9 cellular contexts compared by ENCODE assay signal in the genomic region with DNA sequence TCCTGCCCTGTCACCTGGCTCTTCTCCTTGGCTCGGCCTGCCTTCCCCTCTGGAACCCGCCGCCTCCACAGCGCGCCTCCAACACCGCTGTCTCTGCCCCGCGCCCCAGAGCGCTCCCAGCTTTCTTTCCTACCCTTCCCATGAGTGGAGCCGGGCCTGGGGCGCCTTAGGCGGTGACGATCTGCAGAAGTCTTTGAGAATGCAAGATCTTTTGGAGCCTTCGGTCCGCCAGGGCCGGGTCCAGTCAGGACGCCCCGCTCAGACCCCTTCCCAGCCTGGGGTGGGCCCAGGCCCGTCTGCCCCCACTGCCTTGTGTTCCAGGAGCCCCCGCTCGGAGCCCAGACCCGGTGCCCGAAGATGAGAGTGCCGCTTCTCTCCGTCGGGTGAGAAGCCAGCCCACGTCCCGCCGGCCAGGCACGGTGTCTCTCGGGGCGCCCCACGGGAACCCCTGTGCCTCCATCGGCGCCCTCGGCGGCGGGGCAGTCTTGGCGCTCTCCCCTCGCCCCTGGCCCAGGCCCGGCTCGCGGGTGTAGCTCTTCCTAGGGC. TPM values are rescaled to one million over a fixed set of nuclear protein-coding genes. Genes with fewer than 3 reads are reported as not detected.
DNase-seq lines count a peak whose midpoint lies in the region; ATAC-seq and TF ChIP-seq lines count a peak whose summit lies in the region.
"Had no signal": no experiment of that assay in that cellular context is flagged by ENCODE, and none has a peak within 500 bp of the region (broad histone marks: within the 10 kb centered on the region; RNA-seq: fewer than 3 reads in every experiment).

No MANE protein-coding gene starts in this region.

- no CpG with 5 or more reads among the region's 43 CpGs for WGBS in iPS DF 6.9 (ENCODE audit: insufficient coverage, insufficient read length)
- WGBS in prostate gland: 6% methylated on average over 34 of the region's 43 CpGs

- H3K27me3 ChIP-seq in CD8-positive, alpha-beta T cell (ENCODE audit: insufficient read depth, low read length): peaks cover 27% of the 10 kb centered on the region
- H3K27me3 ChIP-seq in iPS DF 6.9 (ENCODE audit: control insufficient read depth, insufficient read depth, low read length): peaks cover 29% of the 10 kb centered on the region
- peaks cover 29% of the 10 kb centered on the region for H3K27me3 ChIP-seq in prostate gland (replicated peaks; ENCODE audit: insufficient read depth)

- H3K9me3 ChIP-seq in CD8-positive, alpha-beta T cell (ENCODE audit: low read length): no peaks in the 10 kb centered on the region
- H3K9me3 ChIP-seq in iPS DF 6.9 (ENCODE audit: control insufficient read depth, insufficient read depth, low read length) (no peaks in the 10 kb centered on the region), prostate gland (no peaks in the 10 kb centered on the region)

- TF ChIP-seq CTCF in CD8-positive, alpha-beta T cell (IDR thresholded peaks at IDR 0.05): no peak
- TF ChIP-seq CTCF in prostate gland (IDR thresholded peaks at IDR 0.05): no peak
- no peak for TF ChIP-seq CTCF in GM13977 (IDR thresholded peaks at IDR 0.05; ENCODE audit: extremely low read depth, insufficient read depth, missing control alignments)

- H3K36me3 Mint-ChIP-seq in CD8-positive, alpha-beta T cell: no peaks in the 10 kb centered on the region
- peaks cover 0 to 3% of the 10 kb centered on the region in 2 donors for H3K36me3 Mint-ChIP-seq in activated T-cell treated with anti-CD3 and anti-CD28 coated beads, Interleukin-2, amount 50 U/mL, for 72 hours (ENCODE audit: insufficient read depth in 2 of 2)

- no peaks in the 10 kb centered on the region for H3K36me3 ChIP-seq in CD8-positive, alpha-beta T cell (ENCODE audit: insufficient read depth, low read length)
- H3K36me3 ChIP-seq in iPS DF 6.9 (ENCODE audit: control insufficient read depth, insufficient read depth, low read length) (no peaks in the 10 kb centered on the region), prostate gland (no peaks in the 10 kb centered on the region)

- no peaks in the 10 kb centered on the region for H3K9me3 Mint-ChIP-seq in CD8-positive, alpha-beta T cell
- H3K9me3 Mint-ChIP-seq in activated T-cell treated with anti-CD3 and anti-CD28 coated beads, Interleukin-2, amount 50 U/mL, for 72 hours: no peaks in the 10 kb centered on the region

- ATAC-seq in CD8-positive, alpha-beta T cell: no peak
- peak; percentile 28 to 31 for ATAC-seq in activated T-cell treated with anti-CD3 and anti-CD28 coated beads, Interleukin-2, amount 50 U/mL, for 72 hours (replicated peaks in 1 of 2)
- ATAC-seq in HG03354 (IDR thresholded peaks at IDR 0.05; ENCODE audit: poor library complexity, severe bottlenecking, unreplicated experiment): no peak
- no peak for ATAC-seq in GM18870 (IDR thresholded peaks at IDR 0.05; ENCODE audit: unreplicated experiment)

- H3K27me3 Mint-ChIP-seq in CD8-positive, alpha-beta T cell (ENCODE audit: low read depth): peaks cover 65% of the 10 kb centered on the region
- peaks cover 86% of the 10 kb centered on the region for H3K27me3 Mint-ChIP-seq in activated T-cell treated with anti-CD3 and anti-CD28 coated beads, Interleukin-2, amount 50 U/mL, for 72 hours (ENCODE audit: low read depth)

- H3K4me3 ChIP-seq in CD8-positive, alpha-beta T cell (ENCODE audit: low read depth, low read length): peak overlapping the region; percentile 45
- H3K4me3 ChIP-seq in iPS DF 6.9 (ENCODE audit: low read length) (peak overlapping the region; percentile 40; the same call in 1 of the 2 replicates), prostate gland (peak overlapping the region; percentile 16 to 22)

- CTCF ChIA-PET in CD8-positive, alpha-beta T cell (lab: Charles Lee): no interaction called here

- POLR2A ChIA-PET in CD8-positive, alpha-beta T cell (lab: Charles Lee): no interaction called here

- DNase-seq in CD8-positive, alpha-beta T cell: no peak
- no peak for DNase-seq in activated T-cell treated with anti-CD3 and anti-CD28 coated beads, Interleukin-2, amount 50 U/mL, for 72 hours
- DNase-seq in iPS DF 6.9 (ENCODE audit: low read depth, low spot score) (no peak), prostate gland (ENCODE audit: low spot score) (no peak), GM13977 (ENCODE audit: low spot score) (no peak)
- DNase-seq in activated CD4-positive, alpha-beta T cell treated with anti-CD3 and anti-CD28 coated beads for 1 hour: no peak
- DNase-seq: OCI-M1 had no signal

- H3K27ac Mint-ChIP-seq in CD8-positive, alpha-beta T cell: no peak overlapping the region
- H3K27ac Mint-ChIP-seq in activated T-cell treated with anti-CD3 and anti-CD28 coated beads, Interleukin-2, amount 50 U/mL, for 72 hours: no peak overlapping the region

- H3K4me3 Mint-ChIP-seq in CD8-positive, alpha-beta T cell: peak overlapping the region; percentile 35
- H3K4me3 Mint-ChIP-seq in activated T-cell treated with anti-CD3 and anti-CD28 coated beads, Interleukin-2, amount 50 U/mL, for 72 hours: peak overlapping the region; percentile 91 to 96

- H3K4me1 Mint-ChIP-seq in CD8-positive, alpha-beta T cell (ENCODE audit: low read depth): peaks cover 17% of the 10 kb centered on the region
- H3K4me1 Mint-ChIP-seq in activated T-cell treated with anti-CD3 and anti-CD28 coated beads, Interleukin-2, amount 50 U/mL, for 72 hours (ENCODE audit: low read depth): peaks cover 12% of the 10 kb centered on the region

- no peak for TF ChIP-seq POLR2A in prostate gland (IDR thresholded peaks at IDR 0.05)

- in situ Hi-C loops in GM13977 (cut with MboI; ENCODE audit: low pct_unique_long_range_greater_than_20kb, low sequenced_read_pairs, unreplicated experiment): loop anchor here (25.0 kb wide), 2 partner anchors 396 to 596 kb away; no protein-coding TSS in a partner anchor

- H3K27ac ChIP-seq in CD8-positive, alpha-beta T cell (ENCODE audit: low read depth, low read length): no peak overlapping the region
- H3K27ac ChIP-seq in iPS DF 6.9 (ENCODE audit: low read length) (no peak overlapping the region), prostate gland (no peak overlapping the region)

- H3K4me1 ChIP-seq in CD8-positive, alpha-beta T cell (ENCODE audit: insufficient read depth, low read length): peaks cover 8% of the 10 kb centered on the region
- peaks cover 2% of the 10 kb centered on the region; the same call in 1 of the 2 replicates for H3K4me1 ChIP-seq in iPS DF 6.9 (ENCODE audit: control insufficient read depth, insufficient read depth, low read length)
- peaks cover 4% of the 10 kb centered on the region for H3K4me1 ChIP-seq in prostate gland (replicated peaks)

- intact Hi-C loops in CD8-positive, alpha-beta T cell (cut with DNase I, micrococcal nuclease): no loop called here
- intact Hi-C loops in prostate gland (cut with DNase I): no loop called here

RNA-seq across cellular contexts. Expression of gene MRM1, which starts 40.0 kb away (rescaled TPM):
- total RNA-seq in CD8-positive, alpha-beta T cell: 1 to 10 TPM; 1.4 TPM
- total RNA-seq in activated T-cell treated with anti-CD3 and anti-CD28 coated beads, Interleukin-2, amount 50 U/mL, for 72 hours: 1 to 10 TPM; 8.0 to 8.8 TPM
- 10 to 100 TPM in 1 of 2 donors, 1 to 10 TPM in 1; 7.8 to 10.2 TPM for total RNA-seq in prostate gland

RNA-seq across cellular contexts. Expression of gene DHRS11, which starts 49.7 kb away (rescaled TPM):
- 1 to 10 TPM; 1.7 to 2.6 TPM for total RNA-seq in CD8-positive, alpha-beta T cell
- total RNA-seq in activated T-cell treated with anti-CD3 and anti-CD28 coated beads, Interleukin-2, amount 50 U/mL, for 72 hours: 10 to 100 TPM; 10.4 to 14.9 TPM
- total RNA-seq in prostate gland: 1 to 10 TPM; 8.0 to 8.2 TPM

Comparison
In these comparisons a context has a peak if more than half of its experiments do, and no peak if none do; other contexts are left out.
1. ATAC-seq: peak in activated T-cell treated with anti-CD3 and anti-CD28 coated beads, Interleukin-2, amount 50 U/mL, for 72 hours (2 of 2); none in CD8-positive, alpha-beta T cell (single experiment), HG03354 (single experiment) and GM18870 (single experiment).
2. Peak in every context shown above with its lines, with median percentiles within 50 percentile points of each other: H3K4me3 ChIP-seq.